In the genomic region with DNA sequence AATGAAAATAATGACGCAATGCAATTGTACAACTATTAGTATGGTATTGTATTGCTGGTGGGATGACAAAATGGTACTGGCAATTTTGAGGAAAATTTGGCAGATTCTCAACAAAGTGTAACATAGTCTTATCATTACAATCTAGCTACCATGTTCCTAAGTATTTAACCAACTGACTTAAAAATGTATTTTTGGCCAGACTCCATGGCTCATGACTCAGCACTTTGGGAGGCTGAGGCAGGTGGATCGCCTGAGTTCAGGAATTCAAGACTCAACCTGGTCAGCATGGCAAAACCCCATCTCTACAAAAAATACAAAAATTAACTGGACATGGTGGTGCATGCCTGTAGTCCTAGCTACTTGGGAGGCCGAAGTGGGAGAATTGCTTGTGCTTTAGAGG, we compare ENCODE assay signal across 14 cellular contexts.
A peak's percentile ranks its signal among the peaks of the same experiment; 100 is the strongest.
DNase-seq lines count a peak whose midpoint lies in the region; ATAC-seq and TF ChIP-seq lines count a peak whose summit lies in the region.
"Had no signal": no experiment of that assay in that cellular context is flagged by ENCODE, and none has a peak within 500 bp of the region (broad histone marks: within the 10 kb centered on the region; RNA-seq: fewer than 3 reads in every experiment).

No MANE protein-coding gene starts in this region.

- H3K9me3 ChIP-seq in breast epithelium (peaks cover 4 to 28% of the 10 kb centered on the region in 2 donors), RWPE2 (ENCODE audit: severe bottlenecking) (peaks cover 9% of the 10 kb centered on the region), OCI-LY7 (ENCODE audit: low read length) (no peaks in the 10 kb centered on the region)

- no TSS peak for BruUV-seq in MCF 10A (replicated peaks; lab: Mats Ljungman, UMichigan)
- no TSS peak for BruUV-seq in OCI-LY7 (replicated peaks; lab: Mats Ljungman, UMichigan)

- no peak overlapping the region for H3K27ac Mint-ChIP-seq in MCF 10A (ENCODE audit: low read depth, unreplicated experiment)
- H3K27ac Mint-ChIP-seq: B cell; CD4-positive, alpha-beta memory T cell; GM23338; H9 had no signal

- no peak for TF ChIP-seq POLR2A in breast epithelium (IDR thresholded peaks at IDR 0.05)

- no peak overlapping the region for H3K4me2 ChIP-seq in OCI-LY7 (ENCODE audit: low read length)
- H3K4me2 ChIP-seq: GM23338 had no signal

- H3K4me1 ChIP-seq in breast epithelium: no peaks in the 10 kb centered on the region
- no peaks in the 10 kb centered on the region for H3K4me1 ChIP-seq in RWPE2 (ENCODE audit: insufficient read depth, poor library complexity, severe bottlenecking)
- H3K4me1 ChIP-seq in OCI-LY7 (ENCODE audit: insufficient read depth, low read length, poor library complexity, severe bottlenecking): no peaks in the 10 kb centered on the region

- TF ChIP-seq CTCF in MCF 10A (IDR thresholded peaks at IDR 0.05; ENCODE audit: unreplicated experiment) (no peak), breast epithelium (IDR thresholded peaks at IDR 0.05) (no peak), RWPE2 (IDR thresholded peaks at IDR 0.05; ENCODE audit: poor library complexity, severe bottlenecking) (no peak), OCI-LY7 (conservative IDR thresholded peaks at IDR 0.05; ENCODE audit: low read length) (no peak), dorsolateral prefrontal cortex (IDR thresholded peaks at IDR 0.05 in 54 of 56, conservative IDR thresholded peaks at IDR 0.05 in 2 of 56; ENCODE audit: low read depth in 1 of 56, partially characterized antibody in 56 of 56) (no peak)

- no peaks in the 10 kb centered on the region for H3K9me2 ChIP-seq in OCI-LY7 (ENCODE audit: insufficient read depth, low read length)

- H2AFZ ChIP-seq in OCI-LY7 (ENCODE audit: low read length): no peak overlapping the region
- H2AFZ ChIP-seq: GM23338 had no signal

- H3K4me1 Mint-ChIP-seq in MCF 10A (ENCODE audit: insufficient read depth, unreplicated experiment): no peaks in the 10 kb centered on the region
- H3K4me1 Mint-ChIP-seq: B cell; CD4-positive, alpha-beta memory T cell; GM23338; H9 had no signal

- H3K79me2 ChIP-seq in OCI-LY7 (ENCODE audit: insufficient read depth, low read depth, low read length): no peaks in the 10 kb centered on the region

- no peaks in the 10 kb centered on the region for H3K36me3 Mint-ChIP-seq in MCF 10A (ENCODE audit: insufficient read depth, unreplicated experiment)
- H3K36me3 Mint-ChIP-seq: CD4-positive, alpha-beta memory T cell had no signal

- intact Hi-C loops in MCF 10A (cut with micrococcal nuclease): no loop called here
- intact Hi-C loops in breast epithelium (cut with DNase I; ENCODE audit: low total_unique reads): no loop called here
- intact Hi-C loops in OCI-LY7 (cut with micrococcal nuclease; ENCODE audit: unreplicated experiment): no loop called here
- intact Hi-C loops in dorsolateral prefrontal cortex (cut with DNase I): no loop called here

- H3K4me3 ChIP-seq in breast epithelium: no peak overlapping the region
- H3K4me3 ChIP-seq in RWPE2 (ENCODE audit: severe bottlenecking): no peak overlapping the region
- no peak overlapping the region for H3K4me3 ChIP-seq in OCI-LY7 (ENCODE audit: low read depth, low read length, poor library complexity, severe bottlenecking)
- no peak overlapping the region for H3K4me3 ChIP-seq in dorsolateral prefrontal cortex
- H3K4me3 ChIP-seq: GM12878, GM23338 had no signal

- peaks cover 14% of the 10 kb centered on the region for H3K9me3 Mint-ChIP-seq in MCF 10A (ENCODE audit: unreplicated experiment)

- H3K36me3 ChIP-seq in breast epithelium: no peaks in the 10 kb centered on the region
- no peaks in the 10 kb centered on the region for H3K36me3 ChIP-seq in RWPE2 (ENCODE audit: low read depth)
- H3K36me3 ChIP-seq in OCI-LY7 (ENCODE audit: insufficient read depth, low read length): no peaks in the 10 kb centered on the region

- no peaks in the 10 kb centered on the region for H3K27me3 Mint-ChIP-seq in MCF 10A (ENCODE audit: insufficient read depth, unreplicated experiment)
- H3K27me3 Mint-ChIP-seq: B cell; CD4-positive, alpha-beta memory T cell had no signal

- H4K20me1 ChIP-seq in OCI-LY7 (ENCODE audit: insufficient read depth, low read length): no peaks in the 10 kb centered on the region

- H3K27me3 ChIP-seq in breast epithelium (no peaks in the 10 kb centered on the region), RWPE2 (ENCODE audit: insufficient read depth, poor library complexity, severe bottlenecking) (no peaks in the 10 kb centered on the region), dorsolateral prefrontal cortex (no peaks in the 10 kb centered on the region)

- DNase-seq in MCF 10A (ENCODE audit: unreplicated experiment) (peak; percentile 58), breast epithelium (ENCODE audit: low spot score in 2 of 2) (no peak), M059J (ENCODE audit: low read depth) (peak; percentile 32), RWPE2 (ENCODE audit: low spot score) (no peak), OCI-LY7 (ENCODE audit: low spot score) (no peak), dorsolateral prefrontal cortex (no peak)
- DNase-seq: C1 segment of cervical spinal cord; CD4-positive, alpha-beta memory T cell; DMS79; H9 had no signal

- 0 out of 3 replicates have a peak, but pooled peaks have one; percentile 19 for ATAC-seq in RWPE2 (ENCODE audit: low read depth)
- ATAC-seq in GM18517 (IDR thresholded peaks at IDR 0.05; ENCODE audit: unreplicated experiment): no peak
- ATAC-seq: GM12878, GM23338 had no signal

- no peak overlapping the region for H3K27ac ChIP-seq in breast epithelium
- H3K27ac ChIP-seq in RWPE2 (ENCODE audit: poor library complexity, severe bottlenecking): peak overlapping the region; percentile 2
- H3K27ac ChIP-seq in OCI-LY7 (ENCODE audit: low read depth, low read length, poor library complexity, severe bottlenecking): no peak overlapping the region
- H3K27ac ChIP-seq in dorsolateral prefrontal cortex: no peak overlapping the region

- POLR2A ChIA-PET in MCF 10A (lab: Yijun Ruan, JAX) (no interaction called here), OCI-LY7 (lab: Charles Lee) (no interaction called here)

- H3K4me3 Mint-ChIP-seq in MCF 10A (ENCODE audit: unreplicated experiment): no peak overlapping the region
- H3K4me3 Mint-ChIP-seq: B cell; CD4-positive, alpha-beta memory T cell; GM23338; H9 had no signal

- CTCF ChIA-PET in MCF 10A (lab: Yijun Ruan, JAX): no interaction called here
- CTCF ChIA-PET in OCI-LY7 (lab: Charles Lee; ENCODE audit: unreplicated experiment): no interaction called here

Comparison
In these comparisons a context has a peak if more than half of its experiments do, and no peak if none do; other contexts are left out.
1. DNase-seq: peak in MCF 10A (single experiment) and M059J (single experiment); none in breast epithelium (0 of 2), RWPE2 (single experiment), OCI-LY7 (single experiment) and dorsolateral prefrontal cortex (0 of 10).